26 cellular contexts compared by ENCODE assay signal in the genomic region with DNA sequence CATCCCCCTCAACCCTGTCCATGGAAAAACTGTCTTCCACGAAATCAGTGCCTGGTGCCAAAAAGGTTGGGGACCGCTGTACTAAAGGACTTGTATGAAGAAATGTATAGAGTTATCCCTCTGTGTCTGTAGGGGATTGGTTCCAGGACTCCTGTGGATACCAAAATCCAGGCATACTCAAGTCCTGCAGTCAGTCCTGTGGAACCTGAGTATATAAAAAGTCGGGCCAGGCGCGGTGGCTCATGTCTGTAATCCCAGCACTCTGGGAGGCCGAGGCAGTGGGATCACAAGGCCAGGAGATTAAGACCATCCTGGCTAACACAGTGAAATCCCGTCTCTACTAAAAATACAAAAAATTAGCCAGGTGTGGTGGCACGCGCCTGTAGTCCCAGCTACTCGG.
"Had no signal": no experiment of that assay in that cellular context is flagged by ENCODE, and none has a peak within 500 bp of the region (broad histone marks: within the 10 kb centered on the region; RNA-seq: fewer than 3 reads in every experiment).

No MANE protein-coding gene starts in this region.

- H3K27me3 Mint-ChIP-seq: naive thymus-derived CD8-positive, alpha-beta T cell; progenitor cell of endocrine pancreas; stimulated activated naive B cell treated with anti-CD40 and anti-IgM and Interleukin-4, amounts not matched to agents 10 μg/mL and 1 μg/mL and 100 μg/mL, for 72 hours had no signal

- H3K9me3 Mint-ChIP-seq: naive thymus-derived CD8-positive, alpha-beta T cell; nephron; neural crest cell; stimulated activated naive B cell treated with anti-CD40 and anti-IgM and Interleukin-4, amounts not matched to agents 10 μg/mL and 1 μg/mL and 100 μg/mL, for 72 hours had no signal

- H3K4me3 Mint-ChIP-seq: naive thymus-derived CD8-positive, alpha-beta T cell; nephron; neural crest cell; stimulated activated naive B cell treated with anti-CD40 and anti-IgM and Interleukin-4, amounts not matched to agents 10 μg/mL and 1 μg/mL and 100 μg/mL, for 72 hours had no signal

- H3K4me1 ChIP-seq: heart right ventricle, left ventricle myocardium inferior, right atrium auricular region, stomach, testis, upper lobe of right lung had no signal

- H3K36me3 ChIP-seq: neutrophil, ovary, right atrium auricular region, right lobe of liver, thyroid gland had no signal

- H3K4me3 ChIP-seq: heart right ventricle, hepatocyte, left ventricle myocardium inferior, lung, ovary, right atrium auricular region, right lobe of liver, smooth muscle cell, stomach, testis, thyroid gland, upper lobe of right lung had no signal

- H3K27ac Mint-ChIP-seq: naive thymus-derived CD8-positive, alpha-beta T cell; nephron; progenitor cell of endocrine pancreas; stimulated activated naive B cell treated with anti-CD40 and anti-IgM and Interleukin-4, amounts not matched to agents 10 μg/mL and 1 μg/mL and 100 μg/mL, for 72 hours had no signal

- DNase-seq: heart right ventricle; islet precursor cell; left ventricle myocardium inferior; naive thymus-derived CD8-positive, alpha-beta T cell; occipital lobe; ovary; right lobe of liver; stimulated activated CD4-positive, alpha-beta T cell treated with anti-CD3 and anti-CD28 coated beads, Interleukin-12 subunit alpha, Interleukin-12 subunit beta, amount 100 ng/mL, for 4 hours; stimulated activated CD4-positive, alpha-beta T cell treated with anti-CD3 and anti-CD28 coated beads, Interleukin-15, amount 100 ng/mL, for 24 hours; stimulated activated CD4-positive, alpha-beta T cell treated with anti-CD3 and anti-CD28 coated beads, Interleukin-2, amount 100 ng/mL, for 24 hours; stimulated activated CD4-positive, alpha-beta T cell treated with anti-CD3 and anti-CD28 coated beads, Interleukin-4, amount 100 ng/mL, for 1 hour; stimulated activated naive B cell treated with anti-CD40 and anti-IgM and Interleukin-4, amounts not matched to agents 10 μg/mL and 1 μg/mL and 100 μg/mL, for 72 hours; stimulated activated naive CD8-positive, alpha-beta T cell treated with anti-CD3 and anti-CD28 coated beads, Interleukin-15, Interleukin-2, amounts not matched to agents 100 U/mL and 50 U/mL, for 24 hours; stomach; testis; thyroid gland; trophoblast cell had no signal

- H3K9me3 ChIP-seq: heart right ventricle, left ventricle myocardium inferior, neutrophil, ovary, right atrium auricular region, right lobe of liver, stomach, testis, thyroid gland, upper lobe of right lung had no signal

- H3K36me3 Mint-ChIP-seq: naive thymus-derived CD8-positive, alpha-beta T cell; stimulated activated naive B cell treated with anti-CD40 and anti-IgM and Interleukin-4, amounts not matched to agents 10 μg/mL and 1 μg/mL and 100 μg/mL, for 72 hours had no signal

- H3K27me3 ChIP-seq: heart right ventricle, hepatocyte, neutrophil, ovary, right atrium auricular region, right lobe of liver, stomach, testis, thyroid gland, upper lobe of right lung had no signal

- H3K4me1 Mint-ChIP-seq: naive thymus-derived CD8-positive, alpha-beta T cell; nephron; stimulated activated naive B cell treated with anti-CD40 and anti-IgM and Interleukin-4, amounts not matched to agents 10 μg/mL and 1 μg/mL and 100 μg/mL, for 72 hours had no signal

- H3K27ac ChIP-seq: heart right ventricle, hepatocyte, left ventricle myocardium inferior, neutrophil, ovary, right atrium auricular region, right lobe of liver, stomach, testis, thyroid gland, upper lobe of right lung had no signal
